ENCODE assay signal across 1 cellular context in the genomic region with DNA sequence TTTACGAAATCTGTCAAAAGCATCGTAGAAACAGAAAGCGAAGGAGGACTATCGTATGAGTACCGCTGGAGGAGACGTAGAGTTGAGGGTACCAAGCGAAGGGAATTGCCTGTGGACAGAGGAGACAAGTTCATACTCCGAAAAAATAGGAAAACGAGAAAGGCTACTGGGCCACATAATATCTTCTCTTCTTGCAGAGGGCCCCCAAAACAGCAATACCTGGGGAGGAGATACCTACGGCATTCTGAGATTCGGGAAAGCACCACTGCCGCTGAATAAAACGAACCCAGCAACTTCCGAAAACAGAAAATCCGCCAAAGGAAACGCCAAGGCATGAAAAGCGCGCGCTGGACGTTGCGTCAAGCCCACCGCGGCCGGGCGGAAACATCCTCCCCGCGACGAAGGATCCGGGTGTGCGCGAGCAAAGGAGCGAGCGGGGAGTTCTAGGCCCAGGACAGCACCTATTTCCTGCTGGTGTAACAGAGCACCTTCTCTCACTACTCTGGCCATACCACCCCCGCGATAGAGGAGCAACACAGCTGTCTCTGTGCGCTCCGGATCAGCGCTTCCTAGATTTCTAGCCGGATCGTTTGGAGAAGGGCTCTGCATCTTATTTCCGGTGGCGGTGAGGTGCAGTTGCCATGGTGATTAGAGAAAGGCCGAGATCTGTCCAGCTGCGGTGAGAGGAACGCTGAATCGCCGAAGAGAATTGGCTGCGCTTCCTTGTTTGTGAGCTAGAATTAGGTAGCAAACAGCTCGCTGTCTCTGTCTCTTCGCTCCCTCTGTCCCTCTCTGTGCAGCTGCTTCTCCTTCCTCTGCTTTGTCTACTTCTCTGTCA.
A peak's percentile ranks its signal among the peaks of the same experiment; 100 is the strongest.
TF ChIP-seq lines count a peak whose summit lies in the region.

Gene EFCAB7 (plus strand): TSS at position 635 of the 838 bp plus-strand sequence. CDS start 2,048 bp downstream, outside the sequence.
Gene ITGB3BP (minus strand): TSS at position 335 of the 838 bp plus-strand sequence. CDS start 92 bp downstream, at position 243.

TF ChIP-seq in K562, 482 proteins besides CTCF, POLR2A, EP300 and RAD21 (continued from another document and continues in another):
- no peak for TF ChIP-seq ATF6 (CRISPR knock-in tag; IDR thresholded peaks at IDR 0.05)
- TF ChIP-seq ZFP36 (IDR thresholded peaks at IDR 0.05; ENCODE audit: low read depth, low read length, partially characterized antibody): peak; percentile 85
- peak; percentile 6; the same call in 1 of the 2 replicates for TF ChIP-seq FOSL1 (tag; conservative IDR thresholded peaks at IDR 0.05)
- TF ChIP-seq HNRNPL (IDR thresholded peaks at IDR 0.05; ENCODE audit: low read depth, low read length): no peak
- TF ChIP-seq, protein P1, sequence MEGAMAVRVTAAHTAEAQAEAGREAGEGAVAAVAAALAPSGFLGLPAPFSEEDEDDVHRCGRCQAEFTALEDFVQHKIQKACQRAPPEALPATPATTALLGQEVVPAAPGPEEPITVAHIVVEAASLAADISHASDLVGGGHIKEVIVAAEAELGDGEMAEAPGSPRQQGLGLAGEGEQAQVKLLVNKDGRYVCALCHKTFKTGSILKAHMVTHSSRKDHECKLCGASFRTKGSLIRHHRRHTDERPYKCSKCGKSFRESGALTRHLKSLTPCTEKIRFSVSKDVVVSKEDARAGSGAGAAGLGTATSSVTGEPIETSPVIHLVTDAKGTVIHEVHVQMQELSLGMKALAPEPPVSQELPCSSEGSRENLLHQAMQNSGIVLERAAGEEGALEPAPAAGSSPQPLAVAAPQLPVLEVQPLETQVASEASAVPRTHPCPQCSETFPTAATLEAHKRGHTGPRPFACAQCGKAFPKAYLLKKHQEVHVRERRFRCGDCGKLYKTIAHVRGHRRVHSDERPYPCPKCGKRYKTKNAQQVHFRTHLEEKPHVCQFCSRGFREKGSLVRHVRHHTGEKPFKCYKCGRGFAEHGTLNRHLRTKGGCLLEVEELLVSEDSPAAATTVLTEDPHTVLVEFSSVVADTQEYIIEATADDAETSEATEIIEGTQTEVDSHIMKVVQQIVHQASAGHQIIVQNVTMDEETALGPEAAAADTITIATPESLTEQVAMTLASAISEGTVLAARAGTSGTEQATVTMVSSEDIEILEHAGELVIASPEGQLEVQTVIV (CRISPR knock-in tag; IDR thresholded peaks at IDR 0.05; ENCODE audit: borderline replicate concordance): 0 out of 2 replicates have a peak, but pooled peaks have one; percentile 21
- TF ChIP-seq ZBTB8A (IDR thresholded peaks at IDR 0.05; ENCODE audit: partially characterized antibody): no peak
- peak; percentile 85; the same call in 1 of the 2 replicates for TF ChIP-seq BMI1 (IDR thresholded peaks at IDR 0.05; ENCODE audit: low read length)
- TF ChIP-seq, protein P2, sequence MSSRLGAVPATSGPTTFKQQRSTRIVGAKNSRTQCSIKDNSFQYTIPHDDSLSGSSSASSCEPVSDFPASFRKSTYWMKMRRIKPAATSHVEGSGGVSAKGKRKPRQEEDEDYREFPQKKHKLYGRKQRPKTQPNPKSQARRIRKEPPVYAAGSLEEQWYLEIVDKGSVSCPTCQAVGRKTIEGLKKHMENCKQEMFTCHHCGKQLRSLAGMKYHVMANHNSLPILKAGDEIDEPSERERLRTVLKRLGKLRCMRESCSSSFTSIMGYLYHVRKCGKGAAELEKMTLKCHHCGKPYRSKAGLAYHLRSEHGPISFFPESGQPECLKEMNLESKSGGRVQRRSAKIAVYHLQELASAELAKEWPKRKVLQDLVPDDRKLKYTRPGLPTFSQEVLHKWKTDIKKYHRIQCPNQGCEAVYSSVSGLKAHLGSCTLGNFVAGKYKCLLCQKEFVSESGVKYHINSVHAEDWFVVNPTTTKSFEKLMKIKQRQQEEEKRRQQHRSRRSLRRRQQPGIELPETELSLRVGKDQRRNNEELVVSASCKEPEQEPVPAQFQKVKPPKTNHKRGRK (tag; IDR thresholded peaks at IDR 0.05): no peak
- 0 out of 2 replicates have a peak, but pooled peaks have one; percentile 33 for TF ChIP-seq MEF2D (tag; conservative IDR thresholded peaks at IDR 0.05; ENCODE audit: low read depth)
- no peak for TF ChIP-seq CCNT2 (IDR thresholded peaks at IDR 0.05; ENCODE audit: borderline replicate concordance, extremely low read depth, insufficient read length, low read depth, low read length)
- no peak for TF ChIP-seq ZNF699 (CRISPR knock-in tag; IDR thresholded peaks at IDR 0.05; ENCODE audit: insufficient replicate concordance)
- peak in 1 of 2 experiments; percentile 72; a peak in 1 of 4 replicates for TF ChIP-seq UBTF (IDR thresholded peaks at IDR 0.05; ENCODE audit: borderline replicate concordance in 1 of 2, low read depth in 2 of 2, low read length in 2 of 2)
- TF ChIP-seq NRF1 (conservative IDR thresholded peaks at IDR 0.05 in 1 of 2, IDR thresholded peaks at IDR 0.05 in 1 of 2): peak; percentile 50 to 62
- TF ChIP-seq RFX5 (IDR thresholded peaks at IDR 0.05; ENCODE audit: low read depth, low read length): no peak
- TF ChIP-seq ZNF224 (CRISPR knock-in tag; IDR thresholded peaks at IDR 0.05): no peak
- no peak for TF ChIP-seq ZNF586 (CRISPR knock-in tag; conservative IDR thresholded peaks at IDR 0.05)
- TF ChIP-seq EHMT2 (IDR thresholded peaks at IDR 0.05): peak; percentile 51; the same call in 1 of the 2 replicates
- TF ChIP-seq, protein P3, sequence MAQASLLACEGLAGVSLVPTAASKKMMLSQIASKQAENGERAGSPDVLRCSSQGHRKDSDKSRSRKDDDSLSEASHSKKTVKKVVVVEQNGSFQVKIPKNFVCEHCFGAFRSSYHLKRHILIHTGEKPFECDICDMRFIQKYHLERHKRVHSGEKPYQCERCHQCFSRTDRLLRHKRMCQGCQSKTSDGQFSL (CRISPR knock-in tag; IDR thresholded peaks at IDR 0.05): no peak
- TF ChIP-seq, protein P3 (tag; IDR thresholded peaks at IDR 0.05): no peak
- TF ChIP-seq, protein P4, sequence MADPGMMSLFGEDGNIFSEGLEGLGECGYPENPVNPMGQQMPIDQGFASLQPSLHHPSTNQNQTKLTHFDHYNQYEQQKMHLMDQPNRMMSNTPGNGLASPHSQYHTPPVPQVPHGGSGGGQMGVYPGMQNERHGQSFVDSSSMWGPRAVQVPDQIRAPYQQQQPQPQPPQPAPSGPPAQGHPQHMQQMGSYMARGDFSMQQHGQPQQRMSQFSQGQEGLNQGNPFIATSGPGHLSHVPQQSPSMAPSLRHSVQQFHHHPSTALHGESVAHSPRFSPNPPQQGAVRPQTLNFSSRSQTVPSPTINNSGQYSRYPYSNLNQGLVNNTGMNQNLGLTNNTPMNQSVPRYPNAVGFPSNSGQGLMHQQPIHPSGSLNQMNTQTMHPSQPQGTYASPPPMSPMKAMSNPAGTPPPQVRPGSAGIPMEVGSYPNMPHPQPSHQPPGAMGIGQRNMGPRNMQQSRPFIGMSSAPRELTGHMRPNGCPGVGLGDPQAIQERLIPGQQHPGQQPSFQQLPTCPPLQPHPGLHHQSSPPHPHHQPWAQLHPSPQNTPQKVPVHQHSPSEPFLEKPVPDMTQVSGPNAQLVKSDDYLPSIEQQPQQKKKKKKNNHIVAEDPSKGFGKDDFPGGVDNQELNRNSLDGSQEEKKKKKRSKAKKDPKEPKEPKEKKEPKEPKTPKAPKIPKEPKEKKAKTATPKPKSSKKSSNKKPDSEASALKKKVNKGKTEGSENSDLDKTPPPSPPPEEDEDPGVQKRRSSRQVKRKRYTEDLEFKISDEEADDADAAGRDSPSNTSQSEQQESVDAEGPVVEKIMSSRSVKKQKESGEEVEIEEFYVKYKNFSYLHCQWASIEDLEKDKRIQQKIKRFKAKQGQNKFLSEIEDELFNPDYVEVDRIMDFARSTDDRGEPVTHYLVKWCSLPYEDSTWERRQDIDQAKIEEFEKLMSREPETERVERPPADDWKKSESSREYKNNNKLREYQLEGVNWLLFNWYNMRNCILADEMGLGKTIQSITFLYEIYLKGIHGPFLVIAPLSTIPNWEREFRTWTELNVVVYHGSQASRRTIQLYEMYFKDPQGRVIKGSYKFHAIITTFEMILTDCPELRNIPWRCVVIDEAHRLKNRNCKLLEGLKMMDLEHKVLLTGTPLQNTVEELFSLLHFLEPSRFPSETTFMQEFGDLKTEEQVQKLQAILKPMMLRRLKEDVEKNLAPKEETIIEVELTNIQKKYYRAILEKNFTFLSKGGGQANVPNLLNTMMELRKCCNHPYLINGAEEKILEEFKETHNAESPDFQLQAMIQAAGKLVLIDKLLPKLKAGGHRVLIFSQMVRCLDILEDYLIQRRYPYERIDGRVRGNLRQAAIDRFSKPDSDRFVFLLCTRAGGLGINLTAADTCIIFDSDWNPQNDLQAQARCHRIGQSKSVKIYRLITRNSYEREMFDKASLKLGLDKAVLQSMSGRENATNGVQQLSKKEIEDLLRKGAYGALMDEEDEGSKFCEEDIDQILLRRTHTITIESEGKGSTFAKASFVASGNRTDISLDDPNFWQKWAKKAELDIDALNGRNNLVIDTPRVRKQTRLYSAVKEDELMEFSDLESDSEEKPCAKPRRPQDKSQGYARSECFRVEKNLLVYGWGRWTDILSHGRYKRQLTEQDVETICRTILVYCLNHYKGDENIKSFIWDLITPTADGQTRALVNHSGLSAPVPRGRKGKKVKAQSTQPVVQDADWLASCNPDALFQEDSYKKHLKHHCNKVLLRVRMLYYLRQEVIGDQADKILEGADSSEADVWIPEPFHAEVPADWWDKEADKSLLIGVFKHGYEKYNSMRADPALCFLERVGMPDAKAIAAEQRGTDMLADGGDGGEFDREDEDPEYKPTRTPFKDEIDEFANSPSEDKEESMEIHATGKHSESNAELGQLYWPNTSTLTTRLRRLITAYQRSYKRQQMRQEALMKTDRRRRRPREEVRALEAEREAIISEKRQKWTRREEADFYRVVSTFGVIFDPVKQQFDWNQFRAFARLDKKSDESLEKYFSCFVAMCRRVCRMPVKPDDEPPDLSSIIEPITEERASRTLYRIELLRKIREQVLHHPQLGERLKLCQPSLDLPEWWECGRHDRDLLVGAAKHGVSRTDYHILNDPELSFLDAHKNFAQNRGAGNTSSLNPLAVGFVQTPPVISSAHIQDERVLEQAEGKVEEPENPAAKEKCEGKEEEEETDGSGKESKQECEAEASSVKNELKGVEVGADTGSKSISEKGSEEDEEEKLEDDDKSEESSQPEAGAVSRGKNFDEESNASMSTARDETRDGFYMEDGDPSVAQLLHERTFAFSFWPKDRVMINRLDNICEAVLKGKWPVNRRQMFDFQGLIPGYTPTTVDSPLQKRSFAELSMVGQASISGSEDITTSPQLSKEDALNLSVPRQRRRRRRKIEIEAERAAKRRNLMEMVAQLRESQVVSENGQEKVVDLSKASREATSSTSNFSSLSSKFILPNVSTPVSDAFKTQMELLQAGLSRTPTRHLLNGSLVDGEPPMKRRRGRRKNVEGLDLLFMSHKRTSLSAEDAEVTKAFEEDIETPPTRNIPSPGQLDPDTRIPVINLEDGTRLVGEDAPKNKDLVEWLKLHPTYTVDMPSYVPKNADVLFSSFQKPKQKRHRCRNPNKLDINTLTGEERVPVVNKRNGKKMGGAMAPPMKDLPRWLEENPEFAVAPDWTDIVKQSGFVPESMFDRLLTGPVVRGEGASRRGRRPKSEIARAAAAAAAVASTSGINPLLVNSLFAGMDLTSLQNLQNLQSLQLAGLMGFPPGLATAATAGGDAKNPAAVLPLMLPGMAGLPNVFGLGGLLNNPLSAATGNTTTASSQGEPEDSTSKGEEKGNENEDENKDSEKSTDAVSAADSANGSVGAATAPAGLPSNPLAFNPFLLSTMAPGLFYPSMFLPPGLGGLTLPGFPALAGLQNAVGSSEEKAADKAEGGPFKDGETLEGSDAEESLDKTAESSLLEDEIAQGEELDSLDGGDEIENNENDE (IDR thresholded peaks at IDR 0.05; ENCODE audit: low read depth, low read length): no peak
- no peak for TF ChIP-seq YBX1 (IDR thresholded peaks at IDR 0.05)
- TF ChIP-seq ZNF212 (CRISPR knock-in tag; IDR thresholded peaks at IDR 0.05): no peak
